Comparison of ENCODE assay signal across 18 cellular contexts in genomic region chr19:58353717-58354477, GRCh38.
"Had no signal": no experiment of that assay in that cellular context is flagged by ENCODE, and none has a peak within 500 bp of the region (broad histone marks: within the 10 kb centered on the region; RNA-seq: fewer than 3 reads in every experiment).

No MANE protein-coding gene starts in this region.

- H3K9me3 ChIP-seq: breast epithelium, left lung, mucosa of descending colon, right atrium auricular region, vagina had no signal

- H3K36me3 ChIP-seq: breast epithelium, right atrium auricular region, vagina had no signal

- H3K27ac ChIP-seq: breast epithelium, gastroesophageal sphincter, left lung, right atrium auricular region, tibial nerve, vagina, VCaP had no signal

- H3K27me3 ChIP-seq: breast epithelium, right atrium auricular region, vagina had no signal

- H3K4me1 ChIP-seq: breast epithelium had no signal

- H3K4me3 ChIP-seq: breast epithelium, gastroesophageal sphincter, left lung, mucosa of descending colon, right atrium auricular region, tibial nerve, vagina had no signal

- FAIRE-seq: small intestine had no signal

- DNase-seq: activated CD4-positive, alpha-beta T cell treated with anti-CD3 and anti-CD28 coated beads, Interleukin-2, amount 50 U/mL, for 48 hours; activated naive CD4-positive, alpha-beta T cell treated with Interleukin-2 at 50 U/mL for 16 hours; anterior cingulate cortex; left lung; mucosa of descending colon; naive thymus-derived CD8-positive, alpha-beta T cell; nucleus accumbens; small intestine; stimulated activated CD4-positive, alpha-beta T cell treated with anti-CD3 and anti-CD28 coated beads, Interleukin-4, amount 100 ng/mL, for 24 hours; stimulated activated naive CD4-positive, alpha-beta T cell treated with Interleukin-2 at 50 U/mL for 16 hours; substantia nigra; T-cell had no signal
